Comparison of ENCODE assay signal across 9 cellular contexts in the genomic region with DNA sequence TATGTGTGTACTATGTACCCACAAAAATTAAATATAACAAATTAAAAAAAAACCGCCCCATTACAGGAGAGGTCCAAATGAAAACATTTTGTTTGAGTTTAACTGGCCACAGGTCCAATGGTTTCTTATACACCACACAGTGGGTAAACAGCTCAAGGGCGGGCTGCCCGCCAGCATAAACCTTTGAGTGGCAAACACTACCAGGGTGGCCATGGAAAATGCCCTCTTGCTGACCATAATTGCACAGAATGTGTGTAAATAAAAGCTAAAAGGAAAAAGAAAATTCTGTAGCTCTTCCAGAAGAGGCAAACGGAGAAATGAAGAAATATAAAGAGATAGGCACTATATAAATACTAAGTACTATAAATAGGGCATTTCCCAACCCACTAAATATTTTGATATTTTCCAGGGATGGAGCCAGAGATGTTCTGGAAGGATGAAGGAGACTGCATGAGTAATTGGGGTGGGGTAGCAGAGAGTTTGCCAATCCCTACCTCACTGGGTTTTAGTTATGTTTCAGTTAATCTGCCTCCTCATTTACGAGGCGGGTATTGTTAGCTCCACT. TPM values are rescaled to one million over a fixed set of nuclear protein-coding genes. Genes with fewer than 3 reads are reported as not detected.
DNase-seq lines count a peak whose midpoint lies in the region; TF ChIP-seq lines count a peak whose summit lies in the region.
"Had no signal": no experiment of that assay in that cellular context is flagged by ENCODE, and none has a peak within 500 bp of the region (broad histone marks: within the 10 kb centered on the region; RNA-seq: fewer than 3 reads in every experiment).

No MANE protein-coding gene starts in this region.

- CTCF ChIA-PET in CD4-positive, alpha-beta memory T cell (lab: Charles Lee; ENCODE audit: partially characterized antibody): interaction anchor here (0.7 kb wide), 1 partner anchor 74 kb away, joined by 3 read pairs; a partner anchor contains a TSS

- DNase-seq in CD4-positive, alpha-beta memory T cell: no peak
- DNase-seq in NCI-H1092 treated with DMSO at 0.1 percent for 48 hours (lab: John Stamatoyannopoulos, UW) (peak; percentile 70), coronary artery (ENCODE audit: low spot score) (peak; percentile 83), occipital lobe (lab: John Stamatoyannopoulos, UW) (no peak), A172 (ENCODE audit: low spot score) (no peak), NOMO-1 treated with dmso at 0.1 percent for 144 hours (lab: John Stamatoyannopoulos, UW; ENCODE audit: unreplicated experiment) (no peak)
- DNase-seq in NK-92 treated with Interleukin-12 subunit alpha and Interleukin-12 subunit beta, amount 100 ng/mL, for 24 hours (lab: John Stamatoyannopoulos, UW): no peak

- H3K4me3 ChIP-seq in CD4-positive, alpha-beta memory T cell (ENCODE audit: low read length in 2 of 2): peak overlapping the region; percentile 91 to 93
- peak overlapping the region; percentile 85 for H3K4me3 ChIP-seq in coronary artery
- H3K4me3 ChIP-seq in mucosa of stomach (ENCODE audit: low read length): peak overlapping the region; percentile 84

- TF ChIP-seq CTCF in coronary artery (IDR thresholded peaks at IDR 0.05): no peak

- peak overlapping the region; percentile 95 for H3K9ac ChIP-seq in mucosa of stomach (ENCODE audit: low read length)

- peaks cover 0 to 5% of the 10 kb centered on the region in 2 donors for H3K27me3 Mint-ChIP-seq in CD4-positive, alpha-beta memory T cell

- H3K4me1 ChIP-seq in CD4-positive, alpha-beta memory T cell (ENCODE audit: insufficient read depth, low read length): peaks cover 30% of the 10 kb centered on the region
- H3K4me1 ChIP-seq in mucosa of stomach (ENCODE audit: control insufficient read depth, insufficient read depth, low read length): peaks cover 5% of the 10 kb centered on the region

- H3K36me3 ChIP-seq in CD4-positive, alpha-beta memory T cell (ENCODE audit: insufficient read depth, low read length): no peaks in the 10 kb centered on the region
- no peaks in the 10 kb centered on the region for H3K36me3 ChIP-seq in mucosa of stomach (ENCODE audit: control insufficient read depth, insufficient read depth, low read length)

- peaks cover 30 to 42% (median 34%) of the 10 kb centered on the region in 4 donors for H3K4me1 Mint-ChIP-seq in CD4-positive, alpha-beta memory T cell

- peak overlapping the region; percentile 95 to 99 (median 98) for H3K27ac Mint-ChIP-seq in CD4-positive, alpha-beta memory T cell

- peaks cover 5 to 22% of the 10 kb centered on the region in 2 donors for H3K36me3 Mint-ChIP-seq in CD4-positive, alpha-beta memory T cell

- peak overlapping the region; percentile 93 to 99 (median 97) for H3K4me3 Mint-ChIP-seq in CD4-positive, alpha-beta memory T cell

- no peaks in the 10 kb centered on the region for H3K9me3 Mint-ChIP-seq in CD4-positive, alpha-beta memory T cell

- H3K27ac ChIP-seq in CD4-positive, alpha-beta memory T cell (ENCODE audit: low read depth, low read length): peak overlapping the region; percentile 89
- peak overlapping the region; percentile 91 to 95 for H3K27ac ChIP-seq in coronary artery

- no peaks in the 10 kb centered on the region for H3K27me3 ChIP-seq in CD4-positive, alpha-beta memory T cell (ENCODE audit: insufficient read depth, low read length)
- H3K27me3 ChIP-seq in mucosa of stomach (ENCODE audit: control insufficient read depth, insufficient read depth, low read length): no peaks in the 10 kb centered on the region

- POLR2A ChIA-PET in CD4-positive, alpha-beta memory T cell (lab: Charles Lee; ENCODE audit: partially characterized antibody): interaction anchor here (1.7 to 2.2 kb wide), 3 partner anchors 18 to 140 kb away, joined by 5 to 9 read pairs (median 8); a partner anchor contains a TSS

- intact Hi-C loops in CD4-positive, alpha-beta memory T cell (cut with micrococcal nuclease): loop anchor here (2.0 kb wide), 1 partner anchor 118 kb away; no protein-coding TSS in a partner anchor

- no peaks in the 10 kb centered on the region for H3K9me3 ChIP-seq in CD4-positive, alpha-beta memory T cell (ENCODE audit: control insufficient read depth in 1 of 2, low read length in 2 of 2)
- no peaks in the 10 kb centered on the region for H3K9me3 ChIP-seq in mucosa of stomach (ENCODE audit: control insufficient read depth, low read length)

RNA-seq across cellular contexts. Expression of a gene that starts 1.1 kb away (rescaled TPM):
- total RNA-seq in CD4-positive, alpha-beta memory T cell: 10 to 100 TPM; 20.9 to 22.4 TPM
- polyA plus RNA-seq in CD4-positive, alpha-beta memory T cell: 10 to 100 TPM in 1 of 2 donors, 1 to 10 TPM in 1; 9.8 to 17.7 TPM
- total RNA-seq in occipital lobe: 55.7 TPM
- total RNA-seq in A172 (2014; rRNA removed; shearing (Covaris generic)): 29.3 and 41.1 TPM in 2 replicates

RNA-seq across cellular contexts. Expression of a gene that starts 44.0 kb away (rescaled TPM):
- total RNA-seq in CD4-positive, alpha-beta memory T cell: not detected
- not detected for polyA plus RNA-seq in CD4-positive, alpha-beta memory T cell
- 0.62 TPM for total RNA-seq in occipital lobe
- total RNA-seq in A172 (2014; rRNA removed; shearing (Covaris generic)): not detected in 2 replicates
- total RNA-seq: M059J had no signal

Comparison
In these comparisons a context has a peak if more than half of its experiments do, and no peak if none do; other contexts are left out.
1. DNase-seq: peak in NCI-H1092 treated with DMSO at 0.1 percent for 48 hours (single experiment) and coronary artery (single experiment); none in CD4-positive, alpha-beta memory T cell (0 of 5), occipital lobe (single experiment), NK-92 treated with Interleukin-12 subunit alpha and Interleukin-12 subunit beta, amount 100 ng/mL, for 24 hours (single experiment), A172 (single experiment) and NOMO-1 treated with dmso at 0.1 percent for 144 hours (single experiment).
2. Peak in every context shown above with its lines, with median percentiles within 50 percentile points of each other: H3K4me3 ChIP-seq.